26 cellular contexts compared by ENCODE assay signal in the genomic region with DNA sequence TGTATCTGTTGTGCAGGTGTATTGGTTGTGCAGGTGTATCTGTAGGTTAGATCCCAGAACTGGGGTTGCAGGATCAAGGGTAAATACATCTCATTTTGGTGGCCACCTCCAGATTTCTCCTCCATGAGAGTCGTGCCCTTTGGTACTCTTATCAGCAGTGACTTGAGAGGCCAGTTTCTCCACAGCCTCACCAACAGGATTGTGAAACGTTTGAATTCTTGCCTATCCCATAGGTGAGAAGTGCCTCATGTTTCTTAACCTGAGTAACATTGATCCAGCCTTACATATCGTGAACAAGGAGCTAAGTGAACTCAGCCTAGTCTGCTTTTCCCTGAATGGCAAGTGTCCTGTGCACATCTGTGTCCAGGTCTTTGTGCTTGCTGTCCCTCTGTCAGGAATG. TPM values are rescaled to one million over a fixed set of nuclear protein-coding genes. Genes with fewer than 3 reads are reported as not detected.
DNase-seq lines count a peak whose midpoint lies in the region; ATAC-seq, FAIRE-seq and TF ChIP-seq lines count a peak whose summit lies in the region.
"Had no signal": no experiment of that assay in that cellular context is flagged by ENCODE, and none has a peak within 500 bp of the region (broad histone marks: within the 10 kb centered on the region; RNA-seq: fewer than 3 reads in every experiment).

No MANE protein-coding gene starts in this region.

- peak overlapping the region; percentile 69 for H3K27ac ChIP-seq in PC-9
- H3K27ac ChIP-seq in H1 (ENCODE audit: low read depth, low read length) = no peak overlapping the region
- H3K27ac ChIP-seq in right lobe of liver = no peak overlapping the region
- H3K27ac ChIP-seq: BLaER1, RWPE1 had no signal

- H3K4me1 ChIP-seq in PC-9 (replicated peaks; ENCODE audit: insufficient read depth) (peaks cover 36% of the 10 kb centered on the region), H1 (replicated peaks in 1 of 4; ENCODE audit: control insufficient read depth in 3 of 4, insufficient read depth in 4 of 4, low read length in 3 of 4) (peaks cover 0 to 3% (median 0%) of the 10 kb centered on the region in 4 experiments; a peak in 2 of 7 replicates), right lobe of liver (peaks cover 0 to 20% (median 0%) of the 10 kb centered on the region in 4 donors)

- H3K79me2 ChIP-seq in PC-9 (ENCODE audit: low read depth) (0 out of 2 replicates have a peak, but pooled peaks cover 9% of the 10 kb centered on the region), H1 (ENCODE audit: control insufficient read depth in 1 of 2, insufficient read depth in 2 of 2, low read length in 2 of 2) (no peaks in the 10 kb centered on the region)

- peak overlapping the region; percentile 85 for H3K27ac Mint-ChIP-seq in progenitor cell of endocrine pancreas
- H3K27ac Mint-ChIP-seq: CD8-positive, alpha-beta T cell had no signal

- no peak overlapping the region for H2BK20ac ChIP-seq in H1 (ENCODE audit: low read length)

- H4K8ac ChIP-seq in H1 (ENCODE audit: extremely low read depth, insufficient read depth, low read length) = no peak overlapping the region

- H3K4ac ChIP-seq in H1 (replicated peaks; ENCODE audit: insufficient read length, low read depth, low read length) = peak overlapping the region; percentile 22

- no peaks in the 10 kb centered on the region for H3K9me2 ChIP-seq in PC-9 (ENCODE audit: insufficient read depth)

- no peaks in the 10 kb centered on the region for H3K9me3 Mint-ChIP-seq in progenitor cell of endocrine pancreas (ENCODE audit: low read depth)
- H3K9me3 Mint-ChIP-seq: CD8-positive, alpha-beta T cell; H9 had no signal

- H4K91ac ChIP-seq in H1 (replicated peaks; ENCODE audit: insufficient read length, low read length) = no peak overlapping the region

- H2BK120ac ChIP-seq in H1 (replicated peaks; ENCODE audit: low read depth, low read length) = no peak overlapping the region

- no peak overlapping the region for H3K9ac ChIP-seq in H1 (replicated peaks in 1 of 4; ENCODE audit: extremely low read depth in 1 of 4, low read depth in 3 of 4, low read length in 3 of 4)
- H3K9ac ChIP-seq: BLaER1 had no signal

- POLR2A ChIA-PET in PC-9 (lab: Charles Lee; ENCODE audit: unreplicated experiment) (interaction anchor here (0.6 kb wide), 1 partner anchor 102 kb away, joined by 4 read pairs; no protein-coding TSS in a partner anchor), H1 (lab: Charles Lee; ENCODE audit: partially characterized antibody) (no interaction called here)

- FAIRE-seq in H1 (lab: Jason Lieb, UNC) = no peak
- FAIRE-seq: A204.1, GM12891 had no signal

- H3K9me3 ChIP-seq in PC-9 (ENCODE audit: insufficient read depth, low read depth) = no peaks in the 10 kb centered on the region
- H3K9me3 ChIP-seq in H1 (ENCODE audit: insufficient read depth in 2 of 2, low read depth in 1 of 2, low read length in 1 of 2) = no peaks in the 10 kb centered on the region
- no peaks in the 10 kb centered on the region for H3K9me3 ChIP-seq in right lobe of liver
- H3K9me3 ChIP-seq: BLaER1 had no signal

- H3K23ac ChIP-seq in H1 (ENCODE audit: insufficient read length) = no peak overlapping the region

- no peak overlapping the region for H3K4me3 Mint-ChIP-seq in progenitor cell of endocrine pancreas (ENCODE audit: low read depth)
- H3K4me3 Mint-ChIP-seq: CD8-positive, alpha-beta T cell; H9 had no signal

- TF ChIP-seq CTCF in PC-9 (conservative IDR thresholded peaks at IDR 0.05) (no peak), H1 (IDR thresholded peaks at IDR 0.05; ENCODE audit: control extremely low read depth in 1 of 3, insufficient read depth in 1 of 3, low read depth in 1 of 3, low read length in 3 of 3) (no peak), right lobe of liver (IDR thresholded peaks at IDR 0.05) (no peak), progenitor cell of endocrine pancreas (IDR thresholded peaks at IDR 0.05; ENCODE audit: unreplicated experiment) (no peak)

- no peak overlapping the region for H2BK5ac ChIP-seq in H1 (ENCODE audit: low read depth, low read length)

- DNase-seq in PC-9 (peak in 1 of 2 experiments; percentile 83), H1 (ENCODE audit: low read depth in 1 of 2, low spot score in 2 of 2) (no peak), right lobe of liver (no peak), progenitor cell of endocrine pancreas (ENCODE audit: low spot score, unreplicated experiment) (no peak), CD1c-positive myeloid dendritic cell (ENCODE audit: extremely low spot score) (no peak), GM19240 (ENCODE audit: insufficient read length, low spot score) (no peak)
- DNase-seq: CD8-positive, alpha-beta T cell; DMS 273 treated with DMSO at 0.1 percent for 48 hours; DMS79; EL; GDM1; H9; NCI-H1092; NCI-H1417 treated with DMSO at 0.1 percent for 48 hours; NCI-H1694 treated with DMSO at 0.1 percent for 48 hours; NCI-H2081; NCI-H2227 treated with DMSO at 0.1 percent for 48 hours; NCI-H69; SHP77 had no signal

- TF ChIP-seq POLR2A in H1 (IDR thresholded peaks at IDR 0.05; ENCODE audit: control extremely low read depth in 1 of 2, low read depth in 2 of 2, low read length in 2 of 2) (no peak), right lobe of liver (IDR thresholded peaks at IDR 0.05) (no peak)

- CTCF ChIA-PET in PC-9 (lab: Charles Lee) = no interaction called here
- CTCF ChIA-PET in H1 (lab: Charles Lee; ENCODE audit: partially characterized antibody) = interaction anchor here (1.6 to 14.9 kb wide), 5 partner anchors 14 to 117 kb away, joined by 4 to 207 read pairs (median 24); no protein-coding TSS in a partner anchor

- no peak overlapping the region for H4K5ac ChIP-seq in H1 (ENCODE audit: insufficient read length, low read depth, low read length)

- H3K4me2 ChIP-seq in PC-9 = peak overlapping the region; percentile 44; the same call in 1 of the 2 replicates
- no peak overlapping the region for H3K4me2 ChIP-seq in H1 (ENCODE audit: insufficient read depth in 1 of 2, low read depth in 2 of 2, low read length in 2 of 2)
- H3K4me2 ChIP-seq: BLaER1 had no signal

- H3K23me2 ChIP-seq in H1 (ENCODE audit: low read depth, low read length) = no peaks in the 10 kb centered on the region

- H3K36me3 ChIP-seq in PC-9 (ENCODE audit: low read depth) = no peaks in the 10 kb centered on the region
- no peaks in the 10 kb centered on the region for H3K36me3 ChIP-seq in H1 (ENCODE audit: control insufficient read depth in 2 of 4, insufficient read depth in 4 of 4, low read length in 3 of 4)
- no peaks in the 10 kb centered on the region for H3K36me3 ChIP-seq in right lobe of liver
- H3K36me3 ChIP-seq: BLaER1 had no signal

- no peaks in the 10 kb centered on the region; the same call in 1 of the 2 replicates for H3K79me1 ChIP-seq in H1 (ENCODE audit: low read depth, low read length)

- peaks cover 5% of the 10 kb centered on the region for H3K36me3 Mint-ChIP-seq in progenitor cell of endocrine pancreas (ENCODE audit: insufficient read depth)
- H3K36me3 Mint-ChIP-seq: CD8-positive, alpha-beta T cell had no signal

- H3K18ac ChIP-seq in H1 (ENCODE audit: extremely low read depth, low read length) = no peak overlapping the region

- ATAC-seq in right lobe of liver = peak; percentile 23 to 62 (median 34)
- no peak for ATAC-seq in HG03457 (IDR thresholded peaks at IDR 0.05; ENCODE audit: unreplicated experiment)
- no peak for ATAC-seq in HG03432 (IDR thresholded peaks at IDR 0.05; ENCODE audit: unreplicated experiment)
- ATAC-seq: CD8-positive, alpha-beta T cell; Panc1 had no signal

- H3K56ac ChIP-seq in H1 (replicated peaks; ENCODE audit: insufficient read length, low read depth, low read length) = no peak overlapping the region

- H3F3A ChIP-seq in PC-9 (ENCODE audit: insufficient read depth, low read depth) = peaks cover 31% of the 10 kb centered on the region

- BruUV-seq in PC-9 (replicated peaks; lab: Mats Ljungman, UMichigan) = no TSS peak

- H4K20me1 ChIP-seq in PC-9 (ENCODE audit: insufficient read depth) (no peaks in the 10 kb centered on the region), H1 (replicated peaks in 1 of 2; ENCODE audit: control insufficient read depth in 1 of 2, insufficient read depth in 2 of 2, low read length in 2 of 2) (no peaks in the 10 kb centered on the region)
- H4K20me1 ChIP-seq: BLaER1 had no signal

- no peak overlapping the region for H3K4me3 ChIP-seq in PC-9
- H3K4me3 ChIP-seq in H1 (ENCODE audit: extremely low read depth in 1 of 4, insufficient read depth in 2 of 4, low read depth in 3 of 4, low read length in 4 of 4) = no peak overlapping the region
- H3K4me3 ChIP-seq in right lobe of liver = no peak overlapping the region
- H3K4me3 ChIP-seq: BLaER1 had no signal

- H3K27me3 Mint-ChIP-seq in progenitor cell of endocrine pancreas = no peaks in the 10 kb centered on the region

- TF ChIP-seq EP300 in H1 (IDR thresholded peaks at IDR 0.05; ENCODE audit: borderline replicate concordance in 1 of 2, low read depth in 2 of 2, low read length in 2 of 2) = no peak

- H3K4me1 Mint-ChIP-seq in progenitor cell of endocrine pancreas (ENCODE audit: low read depth) = peaks cover 41% of the 10 kb centered on the region

- no peak overlapping the region for H2BK15ac ChIP-seq in H1 (ENCODE audit: low read length)

- no peak overlapping the region for H3K14ac ChIP-seq in H1 (ENCODE audit: insufficient read length)

- H3K27me3 ChIP-seq in PC-9 (ENCODE audit: insufficient read depth, low read depth) (no peaks in the 10 kb centered on the region), H1 (replicated peaks in 1 of 4; ENCODE audit: control insufficient read depth in 3 of 4, extremely low read depth in 1 of 4, insufficient read depth in 3 of 4, low read length in 3 of 4) (no peaks in the 10 kb centered on the region), right lobe of liver (no peaks in the 10 kb centered on the region)
- H3K27me3 ChIP-seq: BLaER1 had no signal

- no peak overlapping the region for H2AK5ac ChIP-seq in H1 (ENCODE audit: low read depth, low read length)

- 75% methylated on average over 3 of the region's 3 CpGs; no CpG with 5 or more reads in 1 of the 2 experiments for WGBS in H1 (ENCODE audit: extremely low coverage in 1 of 2, insufficient coverage in 1 of 2, insufficient read length in 1 of 2, insufficient replicate concordance in 2 of 2, low coverage in 1 of 2, low lambda C conversion rate in 2 of 2, missing lambda C conversion rate in 1 of 2), 2 experiments
- no CpG with 5 or more reads among the region's 3 CpGs for WGBS in right lobe of liver (ENCODE audit: insufficient coverage, low coverage, low lambda C conversion rate, missing lambda C conversion rate)

- no peak overlapping the region for H2AFZ ChIP-seq in PC-9
- H2AFZ ChIP-seq in H1 (ENCODE audit: low read length) = no peak overlapping the region

- no peak for TF ChIP-seq RAD21 in H1 (IDR thresholded peaks at IDR 0.05 in 1 of 2, conservative IDR thresholded peaks at IDR 0.05 in 1 of 2; ENCODE audit: low read depth in 2 of 2, low read length in 2 of 2)

- intact Hi-C loops in PC-9 (cut with micrococcal nuclease; ENCODE audit: unreplicated experiment) (no loop called here), right lobe of liver (cut with DNase I) (no loop called here)

- no peak overlapping the region for H2BK12ac ChIP-seq in H1 (ENCODE audit: low read depth, low read length)

RNA-seq across cellular contexts. Expression of a gene that starts 55.4 kb away (rescaled TPM):
- total RNA-seq in PC-9 (2021) (16.8 and 17.8 TPM in 2 replicates), right lobe of liver (10 to 100 TPM; 13.3 to 27.1 (median 20.9) TPM), progenitor cell of endocrine pancreas (33.8 and 39.1 TPM in 2 replicates)
- total RNA-seq in H1 (2021; fragmentation: NEBNext Ultra II Directional; extraction: Animal tissue kit (Norgen Biotek cat#: 25700)) = 10.5 and 11.7 TPM in 2 replicates
- polyA plus RNA-seq in H1 (2011; rRNA removed) = 19.5 and 22.4 TPM in 2 replicates
- 15.5 TPM for polyA plus RNA-seq in H1 (2011; cell fraction: cytosol; rRNA removed)
- polyA plus RNA-seq in H1 (2011; cell fraction: nucleus; rRNA removed) = 13.2 TPM
- 6.1 to 11.3 TPM (median 9.6 TPM) in 4 replicates for polyA plus RNA-seq in H1 (2012, experiment 1 of 2)
- 9.6 TPM for polyA plus RNA-seq in H1 (2012, experiment 2 of 2)
- 14.0 TPM for polyA plus RNA-seq in H1 (2013, experiment 1 of 2)
- polyA plus RNA-seq in H1 (2013, experiment 2 of 2) = 17.1 TPM
- polyA minus RNA-seq in H1 (2011; rRNA and poly(A)+ RNA removed) = 6.5 and 8.3 TPM in 2 replicates
- 11.2 TPM for polyA minus RNA-seq in H1 (2011; cell fraction: cytosol; rRNA and poly(A)+ RNA removed)
- polyA minus RNA-seq in H1 (2011; cell fraction: nucleus; rRNA and poly(A)+ RNA removed) = 12.4 TPM

Comparison
In these comparisons a context has a peak if more than half of its experiments do, and no peak if none do; other contexts are left out.
1. ATAC-seq: peak in right lobe of liver (4 of 4); none in HG03457 (single experiment) and HG03432 (single experiment).